26 cellular contexts compared by ENCODE assay signal in genomic region chr7:132509667-132510066, GRCh38.
A peak's percentile ranks its signal among the peaks of the same experiment; 100 is the strongest.
DNase-seq lines count a peak whose midpoint lies in the region; ATAC-seq and TF ChIP-seq lines count a peak whose summit lies in the region.
"Had no signal": no experiment of that assay in that cellular context is flagged by ENCODE, and none has a peak within 500 bp of the region (broad histone marks: within the 10 kb centered on the region; RNA-seq: fewer than 3 reads in every experiment).

No MANE protein-coding gene starts in this region.

- no peaks in the 10 kb centered on the region for H3K36me3 Mint-ChIP-seq in activated naive CD8-positive, alpha-beta T cell
- H3K36me3 Mint-ChIP-seq in activated naive CD8-positive, alpha-beta T cell treated with anti-CD3 and anti-CD28 coated beads, Interleukin-2, amount 50 U/mL, for 24 hours (ENCODE audit: low read depth), result no peaks in the 10 kb centered on the region
- peaks cover 0 to 28% (median 0%) of the 10 kb centered on the region in 5 donors for H3K36me3 Mint-ChIP-seq in naive thymus-derived CD4-positive, alpha-beta T cell
- H3K36me3 Mint-ChIP-seq: CD8-positive, alpha-beta T cell; naive B cell; stimulated activated naive B cell treated with anti-CD40 and anti-IgM and Interleukin-4, amounts not matched to agents 10 μg/mL and 1 μg/mL and 100 μg/mL, for 72 hours had no signal

- no peak overlapping the region for H3K27ac ChIP-seq in DND-41 (ENCODE audit: low read length)
- H3K27ac ChIP-seq in naive thymus-derived CD4-positive, alpha-beta T cell (ENCODE audit: low read depth, low read length), result no peak overlapping the region
- H3K27ac ChIP-seq: esophagus muscularis mucosa, RWPE1, SK-N-MC had no signal

- H3K79me2 ChIP-seq in DND-41 (ENCODE audit: insufficient read depth, low read length), result no peaks in the 10 kb centered on the region

- H3K4me3 ChIP-seq in DND-41 (ENCODE audit: low read depth in 1 of 2, low read length in 2 of 2), result no peak overlapping the region
- H3K4me3 ChIP-seq in naive thymus-derived CD4-positive, alpha-beta T cell (ENCODE audit: low read length), result no peak overlapping the region
- H3K4me3 ChIP-seq: esophagus muscularis mucosa, HAP-1, SK-N-MC had no signal

- no peak overlapping the region for H3K4me2 ChIP-seq in DND-41 (ENCODE audit: insufficient read depth, low read length)

- CTCF ChIA-PET in naive thymus-derived CD4-positive, alpha-beta T cell (lab: Charles Lee), result no interaction called here

- DNase-seq in activated naive CD8-positive, alpha-beta T cell treated with anti-CD3 and anti-CD28 coated beads, Interleukin-2, amount 50 U/mL, for 24 hours, result no peak
- DNase-seq in DND-41, result no peak
- DNase-seq in RPMI8226, result peak; percentile 11
- DNase-seq in naive thymus-derived CD4-positive, alpha-beta T cell, result peak in 2 of 9 donors; percentile 3 to 11
- DNase-seq in NCI-H2029 (lab: John Stamatoyannopoulos, UW), result no peak
- DNase-seq: activated gamma-delta T cell; activated T-cell treated with anti-CD3 and anti-CD28 coated beads, Interleukin-2, amount 50 U/mL, for 24 hours; AML-193; amniotic stem cell; CD8-positive, alpha-beta T cell; cerebellar nuclear complex; dermis blood vessel endothelial cell; foreskin fibroblast; naive B cell; NCI-H446 treated with DMSO at 0.1 percent for 48 hours; NCI-H774; stimulated activated naive B cell treated with anti-CD40 and anti-IgM and Interleukin-4, amounts not matched to agents 10 μg/mL and 1 μg/mL and 100 μg/mL, for 72 hours; trophoblast cell had no signal

- H3K27ac Mint-ChIP-seq in activated naive CD8-positive, alpha-beta T cell, result peak overlapping the region; percentile 23
- no peak overlapping the region for H3K27ac Mint-ChIP-seq in activated naive CD8-positive, alpha-beta T cell treated with anti-CD3 and anti-CD28 coated beads, Interleukin-2, amount 50 U/mL, for 24 hours
- peak overlapping the region in 5 of 9 donors; percentile 1 to 65 (median 38) for H3K27ac Mint-ChIP-seq in naive thymus-derived CD4-positive, alpha-beta T cell
- H3K27ac Mint-ChIP-seq: activated T-cell treated with anti-CD3 and anti-CD28 coated beads, Interleukin-2, amount 50 U/mL, for 24 hours; CD8-positive, alpha-beta T cell; stimulated activated naive B cell treated with anti-CD40 and anti-IgM and Interleukin-4, amounts not matched to agents 10 μg/mL and 1 μg/mL and 100 μg/mL, for 72 hours had no signal

- TF ChIP-seq CTCF in DND-41 (IDR thresholded peaks at IDR 0.05; ENCODE audit: borderline replicate concordance, extremely low read depth, low read length, poor library complexity, severe bottlenecking), result no peak

- ATAC-seq in activated naive CD8-positive, alpha-beta T cell treated with anti-CD3 and anti-CD28 coated beads, Interleukin-2, amount 50 U/mL, for 24 hours, result no peak
- ATAC-seq in DND-41 (ENCODE audit: insufficient read depth, low read depth) (peak; percentile 42; the same call in 1 of the 3 replicates), HG02840 (IDR thresholded peaks at IDR 0.05; ENCODE audit: low FRiP score, unreplicated experiment) (no peak), HG03095 (IDR thresholded peaks at IDR 0.05; ENCODE audit: unreplicated experiment) (no peak)
- ATAC-seq in naive thymus-derived CD4-positive, alpha-beta T cell, result peak; percentile 31
- ATAC-seq: CD8-positive, alpha-beta T cell; stimulated activated naive B cell treated with anti-CD40 and anti-IgM and Interleukin-4, amounts not matched to agents 10 μg/mL and 1 μg/mL and 100 μg/mL, for 72 hours had no signal

- no peak overlapping the region for H3K9ac ChIP-seq in DND-41 (ENCODE audit: low read depth, low read length)

- peaks cover 8% of the 10 kb centered on the region for H3K27me3 ChIP-seq in DND-41 (ENCODE audit: insufficient read depth, low read length, poor library complexity)
- H3K27me3 ChIP-seq in naive thymus-derived CD4-positive, alpha-beta T cell (ENCODE audit: control insufficient read depth in 2 of 2, insufficient read depth in 2 of 2, low read length in 2 of 2), result no peaks in the 10 kb centered on the region
- H3K27me3 ChIP-seq: esophagus muscularis mucosa had no signal

- H4K20me1 ChIP-seq in DND-41 (ENCODE audit: insufficient read depth, low read length), result no peaks in the 10 kb centered on the region

- intact Hi-C loops in naive thymus-derived CD4-positive, alpha-beta T cell (cut with micrococcal nuclease), result no loop called here

- no peak overlapping the region for H3K4me3 Mint-ChIP-seq in activated naive CD8-positive, alpha-beta T cell
- no peak overlapping the region for H3K4me3 Mint-ChIP-seq in activated naive CD8-positive, alpha-beta T cell treated with anti-CD3 and anti-CD28 coated beads, Interleukin-2, amount 50 U/mL, for 24 hours
- H3K4me3 Mint-ChIP-seq in naive thymus-derived CD4-positive, alpha-beta T cell, result peak overlapping the region in 1 of 10 donors; percentile 25
- H3K4me3 Mint-ChIP-seq: activated T-cell treated with anti-CD3 and anti-CD28 coated beads, Interleukin-2, amount 50 U/mL, for 24 hours; brain; CD8-positive, alpha-beta T cell; naive B cell; stimulated activated naive B cell treated with anti-CD40 and anti-IgM and Interleukin-4, amounts not matched to agents 10 μg/mL and 1 μg/mL and 100 μg/mL, for 72 hours had no signal

- H3K9me3 Mint-ChIP-seq in activated naive CD8-positive, alpha-beta T cell (ENCODE audit: low read depth), result no peaks in the 10 kb centered on the region
- H3K9me3 Mint-ChIP-seq in activated naive CD8-positive, alpha-beta T cell treated with anti-CD3 and anti-CD28 coated beads, Interleukin-2, amount 50 U/mL, for 24 hours, result no peaks in the 10 kb centered on the region
- H3K9me3 Mint-ChIP-seq in naive thymus-derived CD4-positive, alpha-beta T cell, result no peaks in the 10 kb centered on the region
- H3K9me3 Mint-ChIP-seq: activated T-cell treated with anti-CD3 and anti-CD28 coated beads, Interleukin-2, amount 50 U/mL, for 24 hours; CD8-positive, alpha-beta T cell; stimulated activated naive B cell treated with anti-CD40 and anti-IgM and Interleukin-4, amounts not matched to agents 10 μg/mL and 1 μg/mL and 100 μg/mL, for 72 hours had no signal

- H2AFZ ChIP-seq in DND-41 (ENCODE audit: low read depth, low read length), result no peak overlapping the region

- no peaks in the 10 kb centered on the region for H3K9me3 ChIP-seq in DND-41 (ENCODE audit: insufficient read depth, low read length, severe bottlenecking)
- H3K9me3 ChIP-seq in naive thymus-derived CD4-positive, alpha-beta T cell (ENCODE audit: control insufficient read depth in 2 of 3, low read length in 3 of 3), result no peaks in the 10 kb centered on the region
- H3K9me3 ChIP-seq: esophagus muscularis mucosa, HAP-1 had no signal

- H3K4me1 Mint-ChIP-seq in activated naive CD8-positive, alpha-beta T cell (ENCODE audit: low read depth), result peaks cover 15% of the 10 kb centered on the region
- H3K4me1 Mint-ChIP-seq in activated naive CD8-positive, alpha-beta T cell treated with anti-CD3 and anti-CD28 coated beads, Interleukin-2, amount 50 U/mL, for 24 hours, result peaks cover 18% of the 10 kb centered on the region
- H3K4me1 Mint-ChIP-seq in naive thymus-derived CD4-positive, alpha-beta T cell, result peaks cover 3 to 44% (median 17%) of the 10 kb centered on the region in 7 donors
- H3K4me1 Mint-ChIP-seq: naive B cell; stimulated activated naive B cell treated with anti-CD40 and anti-IgM and Interleukin-4, amounts not matched to agents 10 μg/mL and 1 μg/mL and 100 μg/mL, for 72 hours had no signal

- no peaks in the 10 kb centered on the region for H3K27me3 Mint-ChIP-seq in activated naive CD8-positive, alpha-beta T cell
- H3K27me3 Mint-ChIP-seq in activated naive CD8-positive, alpha-beta T cell treated with anti-CD3 and anti-CD28 coated beads, Interleukin-2, amount 50 U/mL, for 24 hours, result no peaks in the 10 kb centered on the region
- peaks cover 0 to 19% (median 0%) of the 10 kb centered on the region in 5 donors for H3K27me3 Mint-ChIP-seq in naive thymus-derived CD4-positive, alpha-beta T cell
- H3K27me3 Mint-ChIP-seq: activated T-cell treated with anti-CD3 and anti-CD28 coated beads, Interleukin-2, amount 50 U/mL, for 24 hours; stimulated activated naive B cell treated with anti-CD40 and anti-IgM and Interleukin-4, amounts not matched to agents 10 μg/mL and 1 μg/mL and 100 μg/mL, for 72 hours had no signal

- H3K36me3 ChIP-seq in DND-41 (ENCODE audit: insufficient read depth, low read length), result no peaks in the 10 kb centered on the region
- no peaks in the 10 kb centered on the region for H3K36me3 ChIP-seq in naive thymus-derived CD4-positive, alpha-beta T cell (ENCODE audit: control insufficient read depth in 2 of 3, insufficient read depth in 3 of 3, low read length in 3 of 3)
- H3K36me3 ChIP-seq: HAP-1 had no signal

- H3K4me1 ChIP-seq in DND-41 (ENCODE audit: insufficient read depth, low read length), result no peaks in the 10 kb centered on the region
- peaks cover 0 to 11% of the 10 kb centered on the region in 2 donors for H3K4me1 ChIP-seq in naive thymus-derived CD4-positive, alpha-beta T cell (ENCODE audit: control insufficient read depth in 2 of 2, insufficient read depth in 2 of 2, low read length in 2 of 2)
- H3K4me1 ChIP-seq: HAP-1 had no signal

- POLR2A ChIA-PET in naive thymus-derived CD4-positive, alpha-beta T cell (lab: Charles Lee), result no interaction called here

Comparison
In these comparisons a context has a peak if more than half of its experiments do, and no peak if none do; other contexts are left out.
1. ATAC-seq: peak in DND-41 (single experiment) and naive thymus-derived CD4-positive, alpha-beta T cell (single experiment); none in activated naive CD8-positive, alpha-beta T cell treated with anti-CD3 and anti-CD28 coated beads, Interleukin-2, amount 50 U/mL, for 24 hours (single experiment), HG02840 (single experiment) and HG03095 (single experiment).